21 cellular contexts compared by ENCODE assay signal in the genomic region with DNA sequence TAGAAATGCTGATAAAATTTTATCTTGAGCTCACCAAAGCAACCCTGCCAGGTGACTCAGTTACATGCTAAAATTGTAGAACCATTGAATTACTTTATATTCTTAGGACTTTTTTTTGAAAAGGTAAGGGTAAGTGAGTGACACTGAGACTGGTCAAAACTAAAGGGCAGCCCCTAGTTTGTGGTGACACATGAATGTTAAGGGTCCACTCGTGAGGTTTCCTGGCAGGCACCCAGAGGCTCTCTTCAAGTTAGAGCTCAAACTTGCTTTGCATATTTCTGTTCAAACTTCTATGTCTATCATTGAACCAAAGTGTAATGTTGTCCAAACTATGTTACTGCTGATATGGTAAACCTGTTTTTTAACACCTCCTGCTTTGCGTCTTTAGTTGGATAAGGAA. TPM values are rescaled to one million over a fixed set of nuclear protein-coding genes. Genes with fewer than 3 reads are reported as not detected.
"Had no signal": no experiment of that assay in that cellular context is flagged by ENCODE, and none has a peak within 500 bp of the region (broad histone marks: within the 10 kb centered on the region; RNA-seq: fewer than 3 reads in every experiment).

No MANE protein-coding gene starts in this region.

- H3K27ac ChIP-seq: SJCRH30 had no signal

- DNase-seq: KBM-7, MG63, NCI-H1092 treated with DMSO at 0.1 percent for 48 hours, NCI-H1436, NCI-H187, NCI-H2029, NCI-H2081 treated with DMSO at 0.1 percent for 48 hours, NCI-H2171, NCI-H226, NCI-H446, NCI-H510A, NCI-H524 treated with DMSO at 0.1 percent for 48 hours, NCI-H69, NCI-H774, SHP77 treated with DMSO at 0.1 percent for 48 hours, SJCRH30 had no signal

- H3K4me1 ChIP-seq: SJCRH30 had no signal

- H3K4me3 ChIP-seq: MG63, SJCRH30 had no signal

- ATAC-seq: Panc1, Right ventricle myocardium inferior, SK-N-SH treated with all-trans-retinoic acid at 6 μM for 48 hours had no signal

- H3K9me3 ChIP-seq: MG63, SJCRH30 had no signal

- H3K27me3 ChIP-seq: MG63, SJCRH30 had no signal

- H3K36me3 ChIP-seq: MG63, SJCRH30 had no signal

RNA-seq across cellular contexts. Expression of a gene that starts 30.5 kb away (rescaled TPM):
- total RNA-seq: HT-29, LHCN-M2, Right ventricle myocardium inferior, SJCRH30 had no signal
